In genomic region chr15:65819563-65819960, GRCh38 we compare ENCODE assay signal across 11 cellular contexts. TPM values are rescaled to one million over a fixed set of nuclear protein-coding genes. Genes with fewer than 3 reads are reported as not detected.
A peak's percentile ranks its signal among the peaks of the same experiment; 100 is the strongest.
DNase-seq lines count a peak whose midpoint lies in the region; ATAC-seq, FAIRE-seq and TF ChIP-seq lines count a peak whose summit lies in the region.
"Had no signal": no experiment of that assay in that cellular context is flagged by ENCODE, and none has a peak within 500 bp of the region (broad histone marks: within the 10 kb centered on the region; RNA-seq: fewer than 3 reads in every experiment).

No MANE protein-coding gene starts in this region.

- no peaks in the 10 kb centered on the region for H3K9me2 ChIP-seq in SU-DHL-6 (replicated peaks; ENCODE audit: insufficient read depth, low read length)

- no peaks in the 10 kb centered on the region for H3K27me3 Mint-ChIP-seq in activated naive CD4-positive, alpha-beta T cell treated with anti-CD3 and anti-CD28 coated beads for 36 hours (ENCODE audit: low read depth)

- no peaks in the 10 kb centered on the region for H3K36me3 Mint-ChIP-seq in activated naive CD4-positive, alpha-beta T cell treated with anti-CD3 and anti-CD28 coated beads for 36 hours (ENCODE audit: low read depth)

- peaks cover 9% of the 10 kb centered on the region for H3K4me1 ChIP-seq in upper lobe of right lung
- H3K4me1 ChIP-seq: prostate gland had no signal

- peak overlapping the region; percentile 11; the same call in 1 of the 2 replicates for H3K9ac ChIP-seq in SU-DHL-6 (ENCODE audit: low read length)

- peak overlapping the region; percentile 82 for H3K27ac ChIP-seq in SU-DHL-6 (ENCODE audit: low read depth, low read length)
- peak overlapping the region; percentile 61 for H3K27ac ChIP-seq in upper lobe of right lung
- H3K27ac ChIP-seq: prostate gland, RWPE1 had no signal

- H3K4me2 ChIP-seq in SU-DHL-6 (ENCODE audit: low read depth, low read length, poor library complexity, severe bottlenecking), result peak overlapping the region; percentile 67

- peaks cover 50% of the 10 kb centered on the region for H3K4me1 Mint-ChIP-seq in activated naive CD4-positive, alpha-beta T cell treated with anti-CD3 and anti-CD28 coated beads for 36 hours (ENCODE audit: low read depth)

- peak overlapping the region; percentile 9 for H2AFZ ChIP-seq in SU-DHL-6 (ENCODE audit: low read depth, low read length, severe bottlenecking)

- TF ChIP-seq CTCF in SU-DHL-6 (IDR thresholded peaks at IDR 0.05; ENCODE audit: insufficient read depth, low read length, poor library complexity, severe bottlenecking) (no peak), upper lobe of right lung (IDR thresholded peaks at IDR 0.05) (no peak)

- no peak overlapping the region for H3K4me3 ChIP-seq in SU-DHL-6 (ENCODE audit: insufficient read depth, low read length, poor library complexity, severe bottlenecking)
- no peak overlapping the region for H3K4me3 ChIP-seq in upper lobe of right lung
- H3K4me3 ChIP-seq: prostate gland had no signal

- DNase-seq in activated naive CD4-positive, alpha-beta T cell treated with anti-CD3 and anti-CD28 coated beads for 36 hours, result no peak
- DNase-seq in activated naive CD4-positive, alpha-beta T cell treated with Interleukin-2 at 50 U/mL for 16 hours, result no peak
- DNase-seq in erythroblast (lab: John Stamatoyannopoulos, UW) (peak; percentile 94 to 95), upper lobe of right lung (no peak), NCI-H2227 (lab: John Stamatoyannopoulos, UW; ENCODE audit: unreplicated experiment) (no peak), hippocampal formation (lab: John Stamatoyannopoulos, UW) (no peak), H54 (ENCODE audit: insufficient read length, low spot score) (no peak)
- DNase-seq: NCI-H2107 had no signal

- intact Hi-C loops in activated naive CD4-positive, alpha-beta T cell treated with anti-CD3 and anti-CD28 coated beads for 36 hours (cut with micrococcal nuclease), result loop anchor here (1.0 to 5.0 kb wide), 7 partner anchors 9 to 568 kb away; partner anchors contain the start of genes DENND4A and MAP2K1
- intact Hi-C loops in upper lobe of right lung (cut with DNase I), result no loop called here

- no peak overlapping the region for H3K4me3 Mint-ChIP-seq in activated naive CD4-positive, alpha-beta T cell treated with anti-CD3 and anti-CD28 coated beads for 36 hours

- H3K36me3 ChIP-seq in SU-DHL-6 (ENCODE audit: low read length) (no peaks in the 10 kb centered on the region), upper lobe of right lung (no peaks in the 10 kb centered on the region)
- H3K36me3 ChIP-seq: prostate gland had no signal

- CTCF ChIA-PET in activated naive CD4-positive, alpha-beta T cell treated with anti-CD3 and anti-CD28 coated beads for 36 hours (lab: Charles Lee), result interaction anchor here (2.0 to 2.6 kb wide), 3 partner anchors 10 to 29 kb away, joined by 7 to 10 read pairs (median 10); partner anchors contain the start of gene DENND4A

- H3K9me3 ChIP-seq in SU-DHL-6 (ENCODE audit: insufficient read depth, low read length), result no peaks in the 10 kb centered on the region
- H3K9me3 ChIP-seq in upper lobe of right lung, result no peaks in the 10 kb centered on the region
- H3K9me3 ChIP-seq: prostate gland had no signal

- H3K79me2 ChIP-seq in SU-DHL-6 (ENCODE audit: insufficient read depth, low read length), result no peaks in the 10 kb centered on the region

- no peaks in the 10 kb centered on the region for H4K20me1 ChIP-seq in SU-DHL-6 (ENCODE audit: low read depth, low read length)

- peak overlapping the region; percentile 48 for H3K27ac Mint-ChIP-seq in activated naive CD4-positive, alpha-beta T cell treated with anti-CD3 and anti-CD28 coated beads for 36 hours

- ATAC-seq in upper lobe of right lung, result peak; percentile 39

- peaks cover 65% of the 10 kb centered on the region for H3F3A ChIP-seq in SU-DHL-6 (ENCODE audit: insufficient read depth)

- H3K27me3 ChIP-seq in SU-DHL-6 (ENCODE audit: low read length) (no peaks in the 10 kb centered on the region), upper lobe of right lung (no peaks in the 10 kb centered on the region)

- TF ChIP-seq POLR2A in erythroblast (IDR thresholded peaks at IDR 0.05; ENCODE audit: low read length) (peak; percentile 48), H54 (IDR thresholded peaks at IDR 0.05; ENCODE audit: low read depth, low read length) (no peak)

- FAIRE-seq in H54 (lab: Jason Lieb, UNC), result no peak

- H3K9me3 Mint-ChIP-seq in activated naive CD4-positive, alpha-beta T cell treated with anti-CD3 and anti-CD28 coated beads for 36 hours, result no peaks in the 10 kb centered on the region

RNA-seq across cellular contexts. Expression of gene DENND4A, which starts 27.5 kb away (rescaled TPM):
- total RNA-seq in activated naive CD4-positive, alpha-beta T cell treated with anti-CD3 and anti-CD28 coated beads for 36 hours, result 10 to 100 TPM; 23.9 to 24.9 TPM
- total RNA-seq in upper lobe of right lung, result 32.5 TPM

RNA-seq across cellular contexts. Expression of gene RAB11A, which starts 49.7 kb away (rescaled TPM):
- 100 to 1,000 TPM; 151 to 157 TPM for total RNA-seq in activated naive CD4-positive, alpha-beta T cell treated with anti-CD3 and anti-CD28 coated beads for 36 hours
- 221 TPM for total RNA-seq in upper lobe of right lung

Comparison
In these comparisons a context has a peak if more than half of its experiments do, and no peak if none do; other contexts are left out.
1. DNase-seq: peak in erythroblast (2 of 2); none in activated naive CD4-positive, alpha-beta T cell treated with anti-CD3 and anti-CD28 coated beads for 36 hours (single experiment), activated naive CD4-positive, alpha-beta T cell treated with Interleukin-2 at 50 U/mL for 16 hours (single experiment), upper lobe of right lung (single experiment), NCI-H2227 (single experiment), hippocampal formation (0 of 2) and H54 (single experiment).